In the genomic region with DNA sequence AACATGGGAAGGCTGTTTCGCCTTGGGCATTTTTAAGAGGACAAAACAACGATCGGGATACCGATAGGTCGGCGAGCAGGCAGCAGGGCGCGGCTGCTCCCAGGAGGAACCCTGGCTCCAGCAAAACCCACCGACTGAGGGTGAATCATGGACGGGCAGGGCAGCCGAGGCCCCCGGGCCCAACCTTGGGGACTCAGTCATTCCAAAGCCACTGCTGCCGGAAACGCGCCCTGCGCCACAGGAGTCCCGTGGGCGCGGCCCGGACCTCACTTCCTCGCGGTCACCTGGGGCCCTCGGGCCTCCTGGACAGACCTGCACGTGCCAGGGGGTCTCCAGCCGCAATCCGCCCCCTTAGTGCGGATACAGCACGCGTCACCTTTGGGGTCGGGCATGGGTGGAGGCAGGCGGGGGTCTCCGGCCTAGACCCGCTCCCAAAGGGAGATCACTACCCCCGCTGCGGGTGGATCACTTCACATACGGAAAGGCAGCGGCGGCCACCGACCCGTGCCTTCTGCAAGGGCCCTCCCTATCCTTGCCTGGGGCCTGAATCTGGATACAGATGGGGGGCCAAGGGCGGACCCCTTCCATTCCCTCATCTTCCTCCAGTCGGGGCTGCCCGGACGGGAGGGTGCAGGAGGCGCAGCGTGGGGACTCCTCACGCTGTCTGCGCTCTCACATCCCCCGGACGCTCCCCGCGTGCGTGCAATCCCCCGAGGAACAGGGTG, we compare ENCODE assay signal across 8 cellular contexts. TPM values are rescaled to one million over a fixed set of nuclear protein-coding genes. Genes with fewer than 3 reads are reported as not detected.
DNase-seq lines count a peak whose midpoint lies in the region; ATAC-seq, FAIRE-seq and TF ChIP-seq lines count a peak whose summit lies in the region.

No MANE protein-coding gene starts in this region.

- H3K9me3 ChIP-seq in kidney (ENCODE audit: control insufficient read depth in 1 of 2, low read length in 2 of 2) = no peaks in the 10 kb centered on the region

- no peak for FAIRE-seq in kidney (lab: Jason Lieb, UNC)

- TF ChIP-seq CTCF in WI38 (IDR thresholded peaks at IDR 0.05; ENCODE audit: low read depth, low read length) = no peak
- no peak for TF ChIP-seq CTCF in kidney (IDR thresholded peaks at IDR 0.05; ENCODE audit: borderline replicate concordance, extremely low read depth, insufficient read depth)

- H3K36me3 ChIP-seq in kidney (ENCODE audit: control insufficient read depth in 1 of 2, insufficient read depth in 2 of 2, low read length in 2 of 2) = peaks cover 0 to under 1% of the 10 kb centered on the region in 2 donors

- intact Hi-C loops in kidney (cut with DNase I) = no loop called here

- in situ Hi-C loops in KBM-7 (cut with MboI; ENCODE audit: low pct_unique_long_range_greater_than_20kb, low sequenced_read_pairs) = no loop called here

- peak overlapping the region; percentile 88 for H3K4me3 ChIP-seq in WI38 (ENCODE audit: low read depth, low read length)
- peak overlapping the region; percentile 87 to 92 for H3K4me3 ChIP-seq in kidney (ENCODE audit: low read length in 2 of 2)

- H3K9ac ChIP-seq in kidney (ENCODE audit: low read length in 2 of 2) = peak overlapping the region; percentile 85 to 88

- ATAC-seq in GM21723 (IDR thresholded peaks at IDR 0.05; ENCODE audit: unreplicated experiment) = peak; percentile 27

- peaks cover 7 to 15% of the 10 kb centered on the region in 2 donors for H3K4me1 ChIP-seq in kidney (ENCODE audit: control insufficient read depth in 1 of 2, insufficient read depth in 1 of 2, low read depth in 1 of 2, low read length in 2 of 2)

- DNase-seq in EL = peak; percentile 71
- peak; percentile 59 for DNase-seq in KBM-7
- DNase-seq in caudate nucleus (lab: John Stamatoyannopoulos, UW) = peak in 31 of 61 donors; percentile 11 to 74 (median 35)
- DNase-seq in kidney = peak; percentile 91
- peak; percentile 41 to 59 (median 45) for DNase-seq in stimulated activated CD4-positive, alpha-beta T cell treated with anti-CD3 and anti-CD28 coated beads, Interleukin-12 subunit alpha, Interleukin-12 subunit beta, amount 100 ng/mL, for 48 hours (ENCODE audit: low read depth in 2 of 3, low spot score in 1 of 3)
- no peak for DNase-seq in NCI-H446 (lab: John Stamatoyannopoulos, UW)

- peak overlapping the region; percentile 69 for H3K27ac ChIP-seq in caudate nucleus (ENCODE audit: low read depth, low read length)
- peak overlapping the region; percentile 61 to 93 for H3K27ac ChIP-seq in kidney (ENCODE audit: low read depth in 2 of 2, low read length in 2 of 2)

RNA-seq across cellular contexts. Expression of a gene that starts 0.7 kb away (rescaled TPM):
- total RNA-seq in kidney = 145 TPM
- polyA plus RNA-seq in kidney (ENCODE audit: insufficient read depth, low read depth, low replicate concordance) = 541 TPM

RNA-seq across cellular contexts. Expression of a gene that starts 47.6 kb away (rescaled TPM):
- 1.8 TPM for total RNA-seq in kidney
- polyA plus RNA-seq in kidney (ENCODE audit: insufficient read depth, low read depth, low replicate concordance) = not detected

Comparison
In these comparisons a context has a peak if more than half of its experiments do, and no peak if none do; other contexts are left out.
1. DNase-seq: peak in EL (single experiment), KBM-7 (single experiment), caudate nucleus (31 of 61), kidney (single experiment) and stimulated activated CD4-positive, alpha-beta T cell treated with anti-CD3 and anti-CD28 coated beads, Interleukin-12 subunit alpha, Interleukin-12 subunit beta, amount 100 ng/mL, for 48 hours (3 of 3); none in NCI-H446 (0 of 2).